In the genomic region with DNA sequence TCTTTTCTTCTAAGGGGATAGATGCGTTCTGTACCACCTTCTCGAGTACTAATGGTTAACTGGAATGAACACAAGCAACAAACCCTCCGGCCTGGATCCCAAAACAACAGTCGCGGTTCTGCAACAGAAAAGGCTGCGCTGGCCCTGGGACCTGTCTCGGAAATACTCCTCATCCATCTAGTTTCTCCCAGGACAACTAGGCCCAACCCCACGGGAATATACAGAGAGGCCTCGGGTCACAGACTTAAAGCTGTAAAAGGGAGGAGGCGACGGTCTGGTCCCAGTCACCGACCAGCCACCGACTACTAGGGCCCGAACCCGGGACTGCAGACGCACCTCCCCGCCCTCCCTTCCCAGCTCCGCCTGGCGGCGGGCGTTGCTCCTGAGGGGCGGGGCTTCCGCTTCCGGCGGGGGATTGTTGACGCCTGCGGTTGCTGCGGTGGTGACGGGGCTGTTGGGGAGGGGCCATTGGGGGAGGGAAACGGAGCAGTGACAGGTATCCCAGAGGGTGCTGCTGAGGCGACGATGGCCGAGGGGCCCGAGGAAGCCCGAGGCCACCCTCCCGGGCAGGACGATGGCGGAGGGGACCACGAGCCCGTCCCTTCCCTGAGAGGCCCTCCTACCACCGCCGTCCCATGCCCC, we compare ENCODE assay signal across 1 cellular context.
A peak's percentile ranks its signal among the peaks of the same experiment; 100 is the strongest.
TF ChIP-seq lines count a peak whose summit lies in the region.

A gene with protein sequence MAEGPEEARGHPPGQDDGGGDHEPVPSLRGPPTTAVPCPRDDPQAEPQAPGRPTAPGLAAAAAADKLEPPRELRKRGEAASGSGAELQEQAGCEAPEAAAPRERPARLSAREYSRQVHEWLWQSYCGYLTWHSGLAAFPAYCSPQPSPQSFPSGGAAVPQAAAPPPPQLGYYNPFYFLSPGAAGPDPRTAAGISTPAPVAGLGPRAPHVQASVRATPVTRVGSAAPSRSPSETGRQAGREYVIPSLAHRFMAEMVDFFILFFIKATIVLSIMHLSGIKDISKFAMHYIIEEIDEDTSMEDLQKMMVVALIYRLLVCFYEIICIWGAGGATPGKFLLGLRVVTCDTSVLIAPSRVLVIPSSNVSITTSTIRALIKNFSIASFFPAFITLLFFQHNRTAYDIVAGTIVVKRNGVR (plus strand): TSS at position 418 of the 642 bp plus-strand sequence. CDS start 108 bp downstream, at position 526.

TF ChIP-seq in HepG2, 621 proteins besides CTCF, POLR2A, EP300 and RAD21 (continues in another document):
- TF ChIP-seq, protein P1, sequence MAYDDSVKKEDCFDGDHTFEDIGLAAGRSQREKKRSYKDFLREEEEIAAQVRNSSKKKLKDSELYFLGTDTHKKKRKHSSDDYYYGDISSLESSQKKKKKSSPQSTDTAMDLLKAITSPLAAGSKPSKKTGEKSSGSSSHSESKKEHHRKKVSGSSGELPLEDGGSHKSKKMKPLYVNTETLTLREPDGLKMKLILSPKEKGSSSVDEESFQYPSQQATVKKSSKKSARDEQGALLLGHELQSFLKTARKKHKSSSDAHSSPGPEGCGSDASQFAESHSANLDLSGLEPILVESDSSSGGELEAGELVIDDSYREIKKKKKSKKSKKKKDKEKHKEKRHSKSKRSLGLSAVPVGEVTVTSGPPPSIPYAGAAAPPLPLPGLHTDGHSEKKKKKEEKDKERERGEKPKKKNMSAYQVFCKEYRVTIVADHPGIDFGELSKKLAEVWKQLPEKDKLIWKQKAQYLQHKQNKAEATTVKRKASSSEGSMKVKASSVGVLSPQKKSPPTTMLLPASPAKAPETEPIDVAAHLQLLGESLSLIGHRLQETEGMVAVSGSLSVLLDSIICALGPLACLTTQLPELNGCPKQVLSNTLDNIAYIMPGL (CRISPR knock-in tag; IDR thresholded peaks at IDR 0.05; ENCODE audit: borderline replicate concordance in 1 of 2, low read depth in 1 of 2): peak; percentile 31 to 57; a peak in 2 of 4 replicates
- TF ChIP-seq ASH2L (IDR thresholded peaks at IDR 0.05; ENCODE audit: insufficient read length, low read depth, low read length) (no peak), DNMT1 (CRISPR knock-in tag; IDR thresholded peaks at IDR 0.05) (peak; percentile 16; the same call in 1 of the 2 replicates), NFKB2 (CRISPR knock-in tag; IDR thresholded peaks at IDR 0.05; ENCODE audit: borderline replicate concordance) (peak; percentile 82; the same call in 1 of the 2 replicates), CBX2 (IDR thresholded peaks at IDR 0.05; ENCODE audit: low read depth, low read length) (no peak), CBX2 (CRISPR knock-in tag; IDR thresholded peaks at IDR 0.05; ENCODE audit: low read depth) (no peak), HOXA3 (CRISPR knock-in tag; IDR thresholded peaks at IDR 0.05) (peak; percentile 81), ZNF672 (CRISPR knock-in tag; IDR thresholded peaks at IDR 0.05) (no peak), REXO4 (CRISPR knock-in tag; IDR thresholded peaks at IDR 0.05; ENCODE audit: borderline replicate concordance) (no peak), ZNF3 (CRISPR knock-in tag; IDR thresholded peaks at IDR 0.05) (no peak; the same call in 1 of the 2 replicates), ZIK1 (CRISPR knock-in tag; IDR thresholded peaks at IDR 0.05; ENCODE audit: borderline replicate concordance, low read depth) (peak; percentile 74; the same call in 1 of the 2 replicates), SP5 (CRISPR knock-in tag; IDR thresholded peaks at IDR 0.05; ENCODE audit: borderline replicate concordance, low read depth) (peak; percentile 92), FOXO1 (CRISPR knock-in tag; IDR thresholded peaks at IDR 0.05) (peak; percentile 91), ZKSCAN8 (CRISPR knock-in tag; IDR thresholded peaks at IDR 0.05; ENCODE audit: borderline replicate concordance) (peak; percentile 71), SOX13 (IDR thresholded peaks at IDR 0.05) (no peak), SOX13 (CRISPR knock-in tag; conservative IDR thresholded peaks at IDR 0.05 in 1 of 2, IDR thresholded peaks at IDR 0.05 in 1 of 2) (peak in 1 of 2 experiments; percentile 64; a peak in 2 of 4 replicates), ZMYM2 (CRISPR knock-in tag; IDR thresholded peaks at IDR 0.05) (peak; percentile 50; the same call in 1 of the 2 replicates), ZNF558 (CRISPR knock-in tag; IDR thresholded peaks at IDR 0.05; ENCODE audit: borderline replicate concordance) (no peak), RELA (CRISPR knock-in tag; IDR thresholded peaks at IDR 0.05) (peak; percentile 81; the same call in 1 of the 2 replicates), KLF15 (CRISPR knock-in tag; IDR thresholded peaks at IDR 0.05; ENCODE audit: borderline replicate concordance) (peak; percentile 71; the same call in 1 of the 2 replicates), ZNF12 (CRISPR knock-in tag; IDR thresholded peaks at IDR 0.05) (0 out of 2 replicates have a peak, but pooled peaks have one; percentile 17), ZNF501 (CRISPR knock-in tag; IDR thresholded peaks at IDR 0.05) (peak; percentile 61; the same call in 1 of the 2 replicates), STAG1 (CRISPR knock-in tag; IDR thresholded peaks at IDR 0.05) (no peak)
- TF ChIP-seq, protein P2, sequence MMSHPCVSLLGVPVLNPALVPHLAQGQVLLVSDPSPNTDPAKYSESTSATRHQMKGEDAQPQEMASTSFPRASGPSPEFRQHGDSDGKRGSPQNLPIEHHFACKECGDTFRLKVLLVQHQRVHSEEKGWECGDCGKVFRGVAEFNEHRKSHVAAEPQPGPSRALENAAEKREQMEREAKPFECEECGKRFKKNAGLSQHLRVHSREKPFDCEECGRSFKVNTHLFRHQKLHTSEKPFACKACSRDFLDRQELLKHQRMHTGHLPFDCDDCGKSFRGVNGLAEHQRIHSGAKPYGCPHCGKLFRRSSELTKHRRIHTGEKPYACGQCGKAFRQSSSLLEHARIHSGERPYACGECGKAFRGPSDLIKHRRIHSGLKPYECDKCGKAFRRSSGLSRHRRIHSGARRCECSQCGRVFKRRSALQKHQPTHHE (CRISPR knock-in tag; IDR thresholded peaks at IDR 0.05; ENCODE audit: borderline replicate concordance): peak; percentile 32; the same call in 1 of the 2 replicates
- TF ChIP-seq, protein P3, sequence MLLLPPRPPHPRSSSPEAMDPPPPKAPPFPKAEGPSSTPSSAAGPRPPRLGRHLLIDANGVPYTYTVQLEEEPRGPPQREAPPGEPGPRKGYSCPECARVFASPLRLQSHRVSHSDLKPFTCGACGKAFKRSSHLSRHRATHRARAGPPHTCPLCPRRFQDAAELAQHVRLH (CRISPR knock-in tag; IDR thresholded peaks at IDR 0.05; ENCODE audit: borderline replicate concordance, low read depth): peak; percentile 84; the same call in 1 of the 2 replicates
- TF ChIP-seq, protein P4, sequence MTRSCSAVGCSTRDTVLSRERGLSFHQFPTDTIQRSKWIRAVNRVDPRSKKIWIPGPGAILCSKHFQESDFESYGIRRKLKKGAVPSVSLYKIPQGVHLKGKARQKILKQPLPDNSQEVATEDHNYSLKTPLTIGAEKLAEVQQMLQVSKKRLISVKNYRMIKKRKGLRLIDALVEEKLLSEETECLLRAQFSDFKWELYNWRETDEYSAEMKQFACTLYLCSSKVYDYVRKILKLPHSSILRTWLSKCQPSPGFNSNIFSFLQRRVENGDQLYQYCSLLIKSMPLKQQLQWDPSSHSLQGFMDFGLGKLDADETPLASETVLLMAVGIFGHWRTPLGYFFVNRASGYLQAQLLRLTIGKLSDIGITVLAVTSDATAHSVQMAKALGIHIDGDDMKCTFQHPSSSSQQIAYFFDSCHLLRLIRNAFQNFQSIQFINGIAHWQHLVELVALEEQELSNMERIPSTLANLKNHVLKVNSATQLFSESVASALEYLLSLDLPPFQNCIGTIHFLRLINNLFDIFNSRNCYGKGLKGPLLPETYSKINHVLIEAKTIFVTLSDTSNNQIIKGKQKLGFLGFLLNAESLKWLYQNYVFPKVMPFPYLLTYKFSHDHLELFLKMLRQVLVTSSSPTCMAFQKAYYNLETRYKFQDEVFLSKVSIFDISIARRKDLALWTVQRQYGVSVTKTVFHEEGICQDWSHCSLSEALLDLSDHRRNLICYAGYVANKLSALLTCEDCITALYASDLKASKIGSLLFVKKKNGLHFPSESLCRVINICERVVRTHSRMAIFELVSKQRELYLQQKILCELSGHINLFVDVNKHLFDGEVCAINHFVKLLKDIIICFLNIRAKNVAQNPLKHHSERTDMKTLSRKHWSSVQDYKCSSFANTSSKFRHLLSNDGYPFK (CRISPR knock-in tag; IDR thresholded peaks at IDR 0.05; ENCODE audit: borderline replicate concordance): peak; percentile 73
- TF ChIP-seq, protein P5, sequence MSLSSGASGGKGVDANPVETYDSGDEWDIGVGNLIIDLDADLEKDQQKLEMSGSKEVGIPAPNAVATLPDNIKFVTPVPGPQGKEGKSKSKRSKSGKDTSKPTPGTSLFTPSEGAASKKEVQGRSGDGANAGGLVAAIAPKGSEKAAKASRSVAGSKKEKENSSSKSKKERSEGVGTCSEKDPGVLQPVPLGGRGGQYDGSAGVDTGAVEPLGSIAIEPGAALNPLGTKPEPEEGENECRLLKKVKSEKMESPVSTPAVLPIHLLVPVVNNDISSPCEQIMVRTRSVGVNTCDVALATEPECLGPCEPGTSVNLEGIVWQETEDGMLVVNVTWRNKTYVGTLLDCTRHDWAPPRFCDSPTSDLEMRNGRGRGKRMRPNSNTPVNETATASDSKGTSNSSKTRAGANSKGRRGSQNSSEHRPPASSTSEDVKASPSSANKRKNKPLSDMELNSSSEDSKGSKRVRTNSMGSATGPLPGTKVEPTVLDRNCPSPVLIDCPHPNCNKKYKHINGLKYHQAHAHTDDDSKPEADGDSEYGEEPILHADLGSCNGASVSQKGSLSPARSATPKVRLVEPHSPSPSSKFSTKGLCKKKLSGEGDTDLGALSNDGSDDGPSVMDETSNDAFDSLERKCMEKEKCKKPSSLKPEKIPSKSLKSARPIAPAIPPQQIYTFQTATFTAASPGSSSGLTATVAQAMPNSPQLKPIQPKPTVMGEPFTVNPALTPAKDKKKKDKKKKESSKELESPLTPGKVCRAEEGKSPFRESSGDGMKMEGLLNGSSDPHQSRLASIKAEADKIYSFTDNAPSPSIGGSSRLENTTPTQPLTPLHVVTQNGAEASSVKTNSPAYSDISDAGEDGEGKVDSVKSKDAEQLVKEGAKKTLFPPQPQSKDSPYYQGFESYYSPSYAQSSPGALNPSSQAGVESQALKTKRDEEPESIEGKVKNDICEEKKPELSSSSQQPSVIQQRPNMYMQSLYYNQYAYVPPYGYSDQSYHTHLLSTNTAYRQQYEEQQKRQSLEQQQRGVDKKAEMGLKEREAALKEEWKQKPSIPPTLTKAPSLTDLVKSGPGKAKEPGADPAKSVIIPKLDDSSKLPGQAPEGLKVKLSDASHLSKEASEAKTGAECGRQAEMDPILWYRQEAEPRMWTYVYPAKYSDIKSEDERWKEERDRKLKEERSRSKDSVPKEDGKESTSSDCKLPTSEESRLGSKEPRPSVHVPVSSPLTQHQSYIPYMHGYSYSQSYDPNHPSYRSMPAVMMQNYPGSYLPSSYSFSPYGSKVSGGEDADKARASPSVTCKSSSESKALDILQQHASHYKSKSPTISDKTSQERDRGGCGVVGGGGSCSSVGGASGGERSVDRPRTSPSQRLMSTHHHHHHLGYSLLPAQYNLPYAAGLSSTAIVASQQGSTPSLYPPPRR (CRISPR knock-in tag; IDR thresholded peaks at IDR 0.05; ENCODE audit: borderline replicate concordance): peak; percentile 55; the same call in 1 of the 2 replicates
- TF ChIP-seq, protein P6, sequence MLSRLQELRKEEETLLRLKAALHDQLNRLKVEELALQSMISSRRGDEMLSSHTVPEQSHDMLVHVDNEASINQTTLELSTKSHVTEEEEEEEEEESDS (CRISPR knock-in tag; IDR thresholded peaks at IDR 0.05; ENCODE audit: borderline replicate concordance): peak; percentile 83; the same call in 1 of the 2 replicates
- TF ChIP-seq, protein P7, sequence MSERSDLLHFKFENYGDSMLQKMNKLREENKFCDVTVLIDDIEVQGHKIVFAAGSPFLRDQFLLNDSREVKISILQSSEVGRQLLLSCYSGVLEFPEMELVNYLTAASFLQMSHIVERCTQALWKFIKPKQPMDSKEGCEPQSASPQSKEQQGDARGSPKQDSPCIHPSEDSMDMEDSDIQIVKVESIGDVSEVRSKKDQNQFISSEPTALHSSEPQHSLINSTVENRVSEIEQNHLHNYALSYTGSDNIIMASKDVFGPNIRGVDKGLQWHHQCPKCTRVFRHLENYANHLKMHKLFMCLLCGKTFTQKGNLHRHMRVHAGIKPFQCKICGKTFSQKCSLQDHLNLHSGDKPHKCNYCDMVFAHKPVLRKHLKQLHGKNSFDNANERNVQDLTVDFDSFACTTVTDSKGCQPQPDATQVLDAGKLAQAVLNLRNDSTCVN (CRISPR knock-in tag; IDR thresholded peaks at IDR 0.05; ENCODE audit: borderline replicate concordance): 0 out of 2 replicates have a peak, but pooled peaks have one; percentile 55
- TF ChIP-seq, protein P8, sequence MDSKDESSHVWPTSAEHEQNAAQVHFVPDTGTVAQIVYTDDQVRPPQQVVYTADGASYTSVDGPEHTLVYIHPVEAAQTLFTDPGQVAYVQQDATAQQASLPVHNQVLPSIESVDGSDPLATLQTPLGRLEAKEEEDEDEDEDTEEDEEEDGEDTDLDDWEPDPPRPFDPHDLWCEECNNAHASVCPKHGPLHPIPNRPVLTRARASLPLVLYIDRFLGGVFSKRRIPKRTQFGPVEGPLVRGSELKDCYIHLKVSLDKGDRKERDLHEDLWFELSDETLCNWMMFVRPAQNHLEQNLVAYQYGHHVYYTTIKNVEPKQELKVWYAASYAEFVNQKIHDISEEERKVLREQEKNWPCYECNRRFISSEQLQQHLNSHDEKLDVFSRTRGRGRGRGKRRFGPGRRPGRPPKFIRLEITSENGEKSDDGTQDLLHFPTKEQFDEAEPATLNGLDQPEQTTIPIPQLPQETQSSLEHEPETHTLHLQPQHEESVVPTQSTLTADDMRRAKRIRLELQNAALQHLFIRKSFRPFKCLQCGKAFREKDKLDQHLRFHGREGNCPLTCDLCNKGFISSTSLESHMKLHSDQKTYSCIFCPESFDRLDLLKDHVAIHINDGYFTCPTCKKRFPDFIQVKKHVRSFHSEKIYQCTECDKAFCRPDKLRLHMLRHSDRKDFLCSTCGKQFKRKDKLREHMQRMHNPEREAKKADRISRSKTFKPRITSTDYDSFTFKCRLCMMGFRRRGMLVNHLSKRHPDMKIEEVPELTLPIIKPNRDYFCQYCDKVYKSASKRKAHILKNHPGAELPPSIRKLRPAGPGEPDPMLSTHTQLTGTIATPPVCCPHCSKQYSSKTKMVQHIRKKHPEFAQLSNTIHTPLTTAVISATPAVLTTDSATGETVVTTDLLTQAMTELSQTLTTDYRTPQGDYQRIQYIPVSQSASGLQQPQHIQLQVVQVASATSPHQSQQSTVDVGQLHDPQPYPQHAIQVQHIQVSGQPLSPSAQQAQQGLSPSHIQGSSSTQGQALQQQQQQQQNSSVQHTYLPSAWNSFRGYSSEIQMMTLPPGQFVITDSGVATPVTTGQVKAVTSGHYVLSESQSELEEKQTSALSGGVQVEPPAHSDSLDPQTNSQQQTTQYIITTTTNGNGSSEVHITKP (CRISPR knock-in tag; IDR thresholded peaks at IDR 0.05; ENCODE audit: low read depth): peak; percentile 49; the same call in 1 of the 2 replicates
- TF ChIP-seq, protein P9, sequence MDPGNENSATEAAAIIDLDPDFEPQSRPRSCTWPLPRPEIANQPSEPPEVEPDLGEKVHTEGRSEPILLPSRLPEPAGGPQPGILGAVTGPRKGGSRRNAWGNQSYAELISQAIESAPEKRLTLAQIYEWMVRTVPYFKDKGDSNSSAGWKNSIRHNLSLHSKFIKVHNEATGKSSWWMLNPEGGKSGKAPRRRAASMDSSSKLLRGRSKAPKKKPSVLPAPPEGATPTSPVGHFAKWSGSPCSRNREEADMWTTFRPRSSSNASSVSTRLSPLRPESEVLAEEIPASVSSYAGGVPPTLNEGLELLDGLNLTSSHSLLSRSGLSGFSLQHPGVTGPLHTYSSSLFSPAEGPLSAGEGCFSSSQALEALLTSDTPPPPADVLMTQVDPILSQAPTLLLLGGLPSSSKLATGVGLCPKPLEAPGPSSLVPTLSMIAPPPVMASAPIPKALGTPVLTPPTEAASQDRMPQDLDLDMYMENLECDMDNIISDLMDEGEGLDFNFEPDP (CRISPR knock-in tag; conservative IDR thresholded peaks at IDR 0.05): no peak
